ENCODE assay signal across 15 cellular contexts in genomic region chr9:107612136-107612535, GRCh38.
DNase-seq lines count a peak whose midpoint lies in the region; ATAC-seq, FAIRE-seq and TF ChIP-seq lines count a peak whose summit lies in the region.
"Had no signal": no experiment of that assay in that cellular context is flagged by ENCODE, and none has a peak within 500 bp of the region (broad histone marks: within the 10 kb centered on the region; RNA-seq: fewer than 3 reads in every experiment).

No MANE protein-coding gene starts in this region.

- no peaks in the 10 kb centered on the region for H3K36me3 ChIP-seq in gastroesophageal sphincter
- no peaks in the 10 kb centered on the region for H3K36me3 ChIP-seq in pancreas

- no peaks in the 10 kb centered on the region for H3K4me1 ChIP-seq in gastroesophageal sphincter
- H3K4me1 ChIP-seq in pancreas: no peaks in the 10 kb centered on the region

- peak; percentile 94 for ATAC-seq in gastroesophageal sphincter
- ATAC-seq in pancreas: peak in 3 of 4 donors; percentile 51 to 86 (median 82)
- ATAC-seq in GM19467 (IDR thresholded peaks at IDR 0.05; ENCODE audit: unreplicated experiment): no peak
- no peak for ATAC-seq in GM18868 (IDR thresholded peaks at IDR 0.05; ENCODE audit: unreplicated experiment)

- H3K4me3 ChIP-seq in gastroesophageal sphincter: no peak overlapping the region
- H3K4me3 ChIP-seq in pancreas: no peak overlapping the region

- H3K9me3 ChIP-seq in gastroesophageal sphincter (no peaks in the 10 kb centered on the region), pancreas (no peaks in the 10 kb centered on the region)

- no peaks in the 10 kb centered on the region for H3K9me3 Mint-ChIP-seq in osteocyte (ENCODE audit: unreplicated experiment)
- H3K9me3 Mint-ChIP-seq: memory B cell had no signal

- no peaks in the 10 kb centered on the region for H3K36me3 Mint-ChIP-seq in osteocyte (ENCODE audit: unreplicated experiment)
- H3K36me3 Mint-ChIP-seq: memory B cell had no signal

- no peak overlapping the region for H3K27ac ChIP-seq in gastroesophageal sphincter
- H3K27ac ChIP-seq in pancreas: no peak overlapping the region

- no peak for FAIRE-seq in pancreas (lab: Jason Lieb, UNC)

- intact Hi-C loops in pancreas (cut with DNase I): no loop called here

- peaks cover 11% of the 10 kb centered on the region for H3K27me3 Mint-ChIP-seq in osteocyte (ENCODE audit: unreplicated experiment)

- TF ChIP-seq CTCF in gastroesophageal sphincter (IDR thresholded peaks at IDR 0.05) (no peak), pancreas (IDR thresholded peaks at IDR 0.05) (no peak), osteocyte (IDR thresholded peaks at IDR 0.05) (no peak)

- no peak overlapping the region for H3K27ac Mint-ChIP-seq in osteocyte (ENCODE audit: unreplicated experiment)
- H3K27ac Mint-ChIP-seq: memory B cell, progenitor cell of endocrine pancreas had no signal

- 55 to 62% methylated on average over 2 to 5 of the region's 5 CpGs for WGBS in gastroesophageal sphincter (ENCODE audit: low coverage in 1 of 2), 2 donors
- WGBS in pancreas, 2 donors: 88 to 93% methylated on average over 5 of the region's 5 CpGs

- TF ChIP-seq EP300 in gastroesophageal sphincter (IDR thresholded peaks at IDR 0.05): no peak

- no peaks in the 10 kb centered on the region for H3K4me1 Mint-ChIP-seq in osteocyte (ENCODE audit: unreplicated experiment)
- H3K4me1 Mint-ChIP-seq: memory B cell had no signal

- H3K27me3 ChIP-seq in gastroesophageal sphincter (no peaks in the 10 kb centered on the region), pancreas (no peaks in the 10 kb centered on the region)

- no peak for TF ChIP-seq POLR2A in gastroesophageal sphincter (IDR thresholded peaks at IDR 0.05)

- DNase-seq in AG08395 (ENCODE audit: low spot score): peak; percentile 31
- peak; percentile 43 for DNase-seq in OCI-M1 (lab: John Stamatoyannopoulos, UW)
- DNase-seq in pancreas: peak in 1 of 6 donors; percentile 29
- no peak for DNase-seq in activated CD8-positive, alpha-beta memory T cell treated with anti-CD3 and anti-CD28 coated beads for 24 hours
- DNase-seq in osteocyte (ENCODE audit: extremely low spot score, unreplicated experiment): no peak
- DNase-seq: activated CD8-positive, alpha-beta memory T cell treated with anti-CD3 and anti-CD28 coated beads, Interleukin-2, amount 50 U/mL, for 4 hours; DMS 273 treated with DMSO at 0.1 percent for 48 hours; GOT3; NCI-H1092; NCI-H510A treated with DMSO at 0.1 percent for 48 hours had no signal

- H3K4me3 Mint-ChIP-seq in osteocyte (ENCODE audit: unreplicated experiment): no peak overlapping the region
- H3K4me3 Mint-ChIP-seq: memory B cell had no signal

Comparison
In these comparisons a context has a peak if more than half of its experiments do, and no peak if none do; other contexts are left out.
1. DNase-seq: peak in AG08395 (single experiment) and OCI-M1 (single experiment); none in activated CD8-positive, alpha-beta memory T cell treated with anti-CD3 and anti-CD28 coated beads for 24 hours (single experiment) and osteocyte (single experiment).
2. ATAC-seq: peak in gastroesophageal sphincter (single experiment) and pancreas (3 of 4); none in GM19467 (single experiment) and GM18868 (single experiment).